1 cellular context compared by ENCODE assay signal in the genomic region with DNA sequence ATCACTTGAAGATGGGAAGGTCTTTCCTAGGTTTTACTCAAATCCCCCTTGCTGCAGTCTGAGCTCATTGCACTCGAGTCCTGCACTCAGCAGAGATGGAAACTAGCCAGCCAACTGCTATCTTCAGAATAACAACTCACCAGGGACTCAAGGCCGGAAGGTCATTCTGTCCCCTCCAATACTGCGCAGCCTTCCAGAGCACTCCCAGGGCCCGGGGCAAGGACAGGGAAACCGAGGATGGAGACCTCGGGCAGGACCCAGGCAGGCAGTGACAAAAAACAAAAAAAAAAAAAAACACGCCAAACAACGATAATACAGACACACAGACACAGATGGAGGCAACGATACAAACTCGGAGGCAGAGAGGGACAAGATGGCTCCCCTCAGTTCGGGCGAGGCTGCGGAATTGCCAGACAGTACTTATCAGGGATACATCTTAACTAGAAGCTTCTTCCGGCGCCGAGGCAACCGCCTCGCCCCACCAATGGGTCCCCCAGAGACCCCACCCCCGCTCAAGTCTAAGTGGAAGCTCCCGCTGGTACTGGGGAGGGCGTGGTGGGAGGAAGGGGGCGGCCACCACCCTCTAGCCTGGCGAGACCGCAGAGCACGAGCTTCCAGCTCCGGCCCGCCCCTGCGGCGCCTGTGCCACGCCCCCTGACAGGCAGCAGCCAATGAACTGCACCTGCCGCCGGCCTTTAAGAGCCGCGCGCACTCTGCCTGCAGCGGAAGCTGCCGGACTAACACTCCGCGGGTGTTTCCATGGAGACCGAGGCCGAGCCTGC.
TF ChIP-seq lines count a peak whose summit lies in the region.

No MANE protein-coding gene starts in this region.

TF ChIP-seq in GM12878, 131 proteins besides CTCF, POLR2A, EP300 and RAD21 (continued from another document):
- TF ChIP-seq MLLT1 (IDR thresholded peaks at IDR 0.05) = peak; percentile 76
- TF ChIP-seq, protein P1, sequence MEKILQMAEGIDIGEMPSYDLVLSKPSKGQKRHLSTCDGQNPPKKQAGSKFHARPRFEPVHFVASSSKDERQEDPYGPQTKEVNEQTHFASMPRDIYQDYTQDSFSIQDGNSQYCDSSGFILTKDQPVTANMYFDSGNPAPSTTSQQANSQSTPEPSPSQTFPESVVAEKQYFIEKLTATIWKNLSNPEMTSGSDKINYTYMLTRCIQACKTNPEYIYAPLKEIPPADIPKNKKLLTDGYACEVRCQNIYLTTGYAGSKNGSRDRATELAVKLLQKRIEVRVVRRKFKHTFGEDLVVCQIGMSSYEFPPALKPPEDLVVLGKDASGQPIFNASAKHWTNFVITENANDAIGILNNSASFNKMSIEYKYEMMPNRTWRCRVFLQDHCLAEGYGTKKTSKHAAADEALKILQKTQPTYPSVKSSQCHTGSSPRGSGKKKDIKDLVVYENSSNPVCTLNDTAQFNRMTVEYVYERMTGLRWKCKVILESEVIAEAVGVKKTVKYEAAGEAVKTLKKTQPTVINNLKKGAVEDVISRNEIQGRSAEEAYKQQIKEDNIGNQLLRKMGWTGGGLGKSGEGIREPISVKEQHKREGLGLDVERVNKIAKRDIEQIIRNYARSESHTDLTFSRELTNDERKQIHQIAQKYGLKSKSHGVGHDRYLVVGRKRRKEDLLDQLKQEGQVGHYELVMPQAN (conservative IDR thresholded peaks at IDR 0.05) = peak; percentile 68; the same call in 1 of the 2 replicates
- TF ChIP-seq SKIL (IDR thresholded peaks at IDR 0.05; ENCODE audit: low read depth, poor library complexity, severe bottlenecking) = no peak
- TF ChIP-seq RUNX3 (IDR thresholded peaks at IDR 0.05; ENCODE audit: low read length) = peak; percentile 80
